In genomic region chr15:94230886-94231727, GRCh38 we compare ENCODE assay signal across 8 cellular contexts. TPM values are rescaled to one million over a fixed set of nuclear protein-coding genes. Genes with fewer than 3 reads are reported as not detected.
A peak's percentile ranks its signal among the peaks of the same experiment; 100 is the strongest.
DNase-seq lines count a peak whose midpoint lies in the region; ATAC-seq, FAIRE-seq and TF ChIP-seq lines count a peak whose summit lies in the region.

MCTP2 (plus strand) TSS chr15:94231561; CDS start chr15:94298266, 66,705 bp downstream.

- H3K27ac ChIP-seq in HepG2 (ENCODE audit: extremely low read length, insufficient read depth, low read length), result peak within 1 kb of the TSS; percentile 24

- H3K9me3 Mint-ChIP-seq in WTC11 (no peaks in the 10 kb centered on the region), chondrocyte (ENCODE audit: low read depth) (no peaks in the 10 kb centered on the region)

- H3K4me1 ChIP-seq in HepG2 (ENCODE audit: insufficient read depth, low read length), result peaks cover 6% of the 10 kb centered on the region; the same call in 1 of the 2 replicates

- peak within 1 kb of the TSS; percentile 39 for H3K27ac Mint-ChIP-seq in WTC11
- peak within 1 kb of the TSS; percentile 83 for H3K27ac Mint-ChIP-seq in chondrocyte (ENCODE audit: unreplicated experiment)

- TF ChIP-seq CTCF in GM12865 (IDR thresholded peaks at IDR 0.05; ENCODE audit: insufficient read depth, low read depth, low read length, missing control alignments) (no peak), WTC11 (IDR thresholded peaks at IDR 0.05) (no peak), chondrocyte (IDR thresholded peaks at IDR 0.05) (peak; percentile 54), HepG2 (CRISPR knock-in tag; IDR thresholded peaks at IDR 0.05) (peak; percentile 41)

- H3K9ac ChIP-seq in HepG2 (ENCODE audit: insufficient read depth, low read depth, low read length), result peak within 1 kb of the TSS; percentile 65

- no peaks in the 10 kb centered on the region; a peak in 1 of 5 replicates for H3K27me3 ChIP-seq in HepG2 (ENCODE audit: control insufficient read depth in 1 of 2, insufficient read depth in 2 of 2, low read length in 2 of 2)

- H3K36me3 ChIP-seq in HepG2 (replicated peaks in 1 of 2; ENCODE audit: control insufficient read depth in 1 of 2, insufficient read depth in 2 of 2, low read length in 2 of 2), result no peaks in the 10 kb centered on the region

- ATAC-seq in HG02623 (IDR thresholded peaks at IDR 0.05; ENCODE audit: unreplicated experiment) (peak; percentile 56), WTC11 (peak; percentile 89), HepG2 (peak; percentile 96)

- peaks cover 22% of the 10 kb centered on the region for H3K27me3 Mint-ChIP-seq in WTC11 (ENCODE audit: low read depth)
- H3K27me3 Mint-ChIP-seq in chondrocyte (ENCODE audit: low read depth), result peaks cover 4% of the 10 kb centered on the region

- no peak for TF ChIP-seq RAD21 in HepG2 (CRISPR knock-in tag; IDR thresholded peaks at IDR 0.05)

- H3K36me3 Mint-ChIP-seq in WTC11 (no peaks in the 10 kb centered on the region), chondrocyte (ENCODE audit: low read depth) (no peaks in the 10 kb centered on the region)

- H3K4me3 ChIP-seq in GM12865 (ENCODE audit: low read depth, low read length) (peak within 1 kb of the TSS; percentile 0), HepG2 (replicated peaks in 1 of 3; ENCODE audit: insufficient read depth in 1 of 3, low read depth in 2 of 3, low read length in 3 of 3) (peak within 1 kb of the TSS; percentile 68 to 74 (median 69))

- BruUV-seq in HepG2 (replicated peaks; lab: Mats Ljungman, UMichigan), result TSS peak; percentile 89

- DNase-seq in GM12865 (ENCODE audit: low read depth) (peak; percentile 40), NCI-H1417 (lab: John Stamatoyannopoulos, UW) (peak; percentile 50 to 97 (median 96)), WTC11 (ENCODE audit: low spot score) (peak; percentile 83), chondrocyte (ENCODE audit: low spot score) (peak; percentile 91), HepG2 (ENCODE audit: low spot score) (peak; percentile 62), medulla oblongata (ENCODE audit: extremely low spot score) (no peak)
- peak; percentile 63 for DNase-seq in stimulated activated CD8-positive, alpha-beta memory T cell treated with anti-CD3 and anti-CD28 coated beads, Interleukin-12 subunit alpha, Interleukin-12 subunit beta, amount 100 ng/mL, for 1 hour (ENCODE audit: low read depth)

- in situ Hi-C loops in HepG2 (cut with HindIII; ENCODE audit: extremely low pct_ligation_motif_present, low pct_unique_long_range_greater_than_20kb), result no loop called here

- no peaks in the 10 kb centered on the region for H3K9me3 ChIP-seq in HepG2 (ENCODE audit: low read length)

- TF ChIP-seq POLR2A in HepG2 (IDR thresholded peaks at IDR 0.05; ENCODE audit: insufficient read depth in 1 of 2, low read depth in 2 of 2, low read length in 2 of 2), result peak; percentile 17 to 52; a peak in 2 of 4 replicates

- intact Hi-C loops in HepG2 (cut with micrococcal nuclease; ENCODE audit: unreplicated experiment), result loop anchor here (2.0 kb wide), 3 partner anchors 24 to 92 kb away; no protein-coding TSS in a partner anchor

- peaks cover 6% of the 10 kb centered on the region for H3K79me2 ChIP-seq in HepG2 (ENCODE audit: insufficient read depth, low read length)

- FAIRE-seq in HepG2 (lab: Jason Lieb, UNC), result no peak

- H3K4me3 Mint-ChIP-seq in WTC11, result peak within 1 kb of the TSS; percentile 79
- H3K4me3 Mint-ChIP-seq in chondrocyte (ENCODE audit: unreplicated experiment), result peak within 1 kb of the TSS; percentile 82

- CTCF ChIA-PET in WTC11 (lab: Charles Lee), result interaction anchor here (0.5 to 3.4 kb wide), 8 partner anchors 16 to 111 kb away, joined by 3 to 14 read pairs (median 4); no protein-coding TSS in a partner anchor
- CTCF ChIA-PET in HepG2 (lab: Yijun Ruan, JAX; ENCODE audit: low intra/inter-chr PET ratio, low total read pairs), result no interaction called here

- peaks cover 50% of the 10 kb centered on the region for H3K4me1 Mint-ChIP-seq in WTC11
- H3K4me1 Mint-ChIP-seq in chondrocyte (ENCODE audit: low read depth), result peaks cover 34% of the 10 kb centered on the region

- POLR2A ChIA-PET in WTC11 (lab: Charles Lee) (interaction anchor here (0.6 to 1.0 kb wide), 2 partner anchors 94 to 633 kb away, joined by 3 read pairs; no protein-coding TSS in a partner anchor), HepG2 (lab: Yijun Ruan, JAX) (interaction anchor here (0.6 to 2.4 kb wide), 3 partner anchors 17 to 76 kb away, joined by 3 to 21 read pairs (median 9); no protein-coding TSS in a partner anchor)

- H2AFZ ChIP-seq in HepG2 (ENCODE audit: low read length), result no peak within 1 kb of the TSS

- no peaks in the 10 kb centered on the region for H4K20me1 ChIP-seq in HepG2 (ENCODE audit: insufficient read depth, low read length)

- WGBS in HepG2 (ENCODE audit: low lambda C conversion rate), result 14% methylated on average over 18 of the region's 66 CpGs

- peak within 1 kb of the TSS; percentile 73 for H3K4me2 ChIP-seq in HepG2 (ENCODE audit: low read depth, low read length)

- no peak for TF ChIP-seq EP300 in HepG2 (IDR thresholded peaks at IDR 0.05; ENCODE audit: low read depth in 2 of 2, low read length in 2 of 2)
- no peak for TF ChIP-seq EP300 in HepG2 (CRISPR knock-in tag; IDR thresholded peaks at IDR 0.05; ENCODE audit: borderline replicate concordance)

TF ChIP-seq in WTC11, 78 proteins besides CTCF, POLR2A, EP300 and RAD21 (continues in another document):
- peak; percentile 44; the same call in 1 of the 2 replicates for TF ChIP-seq FOXP1 (CRISPR knock-in tag; IDR thresholded peaks at IDR 0.05; ENCODE audit: borderline replicate concordance)
- no peak; the same call in 1 of the 2 replicates for TF ChIP-seq ETV6 (CRISPR knock-in tag; IDR thresholded peaks at IDR 0.05)
- no peak for TF ChIP-seq E2F1 (CRISPR knock-in tag; IDR thresholded peaks at IDR 0.05)
- TF ChIP-seq TEAD1 (CRISPR knock-in tag; IDR thresholded peaks at IDR 0.05), result no peak; the same call in none of the 2 replicates
- no peak for TF ChIP-seq TP53 (CRISPR knock-in tag; IDR thresholded peaks at IDR 0.05)
- no peak for TF ChIP-seq NR1H2 (CRISPR knock-in tag; IDR thresholded peaks at IDR 0.05)

TF ChIP-seq in HepG2, 621 proteins besides CTCF, POLR2A, EP300 and RAD21 (continues in another document):
- no peak for TF ChIP-seq MAFF (IDR thresholded peaks at IDR 0.05; ENCODE audit: low read depth, low read length)
- peak; percentile 48; the same call in 1 of the 2 replicates for TF ChIP-seq ZGPAT (CRISPR knock-in tag; IDR thresholded peaks at IDR 0.05)
- TF ChIP-seq PHF20 (CRISPR knock-in tag; IDR thresholded peaks at IDR 0.05), result no peak
- 0 out of 2 replicates have a peak, but pooled peaks have one; percentile 19 for TF ChIP-seq MEIS2 (CRISPR knock-in tag; IDR thresholded peaks at IDR 0.05)
- TF ChIP-seq ZKSCAN5 (CRISPR knock-in tag; IDR thresholded peaks at IDR 0.05), result no peak
- peak; percentile 73 for TF ChIP-seq RBFOX2 (IDR thresholded peaks at IDR 0.05; ENCODE audit: low read depth, low read length)
- TF ChIP-seq SAP130 (CRISPR knock-in tag; IDR thresholded peaks at IDR 0.05; ENCODE audit: low read depth), result 0 out of 2 replicates have a peak, but pooled peaks have one; percentile 28

RNA-seq across cellular contexts. Expression of gene MCTP2, which starts in this region (rescaled TPM):
- total RNA-seq in WTC11 (2021) (7.3 to 7.4 TPM (median 7.4 TPM) in 3 replicates), chondrocyte (3.6 to 4.5 TPM (median 4.0 TPM) in 3 replicates), HepG2 (2016; rRNA removed; fragmentation: Illumina TruSeq; extraction: Trizol) (2.7 and 5.1 TPM in 2 replicates)
- total RNA-seq in HepG2 (2016; cell fraction: cytosol; rRNA removed; fragmentation: Illumina TruSeq; extraction: Trizol; ENCODE audit: low read depth), result 16.9 and 19.1 TPM in 2 replicates
- total RNA-seq in HepG2 (2016; cell fraction: insoluble cytoplasmic fraction; rRNA removed; fragmentation: Illumina TruSeq; extraction: Trizol), result 3.2 and 5.9 TPM in 2 replicates
- total RNA-seq in HepG2 (2016; cell fraction: membrane; rRNA removed; fragmentation: Illumina TruSeq; extraction: Trizol), result 4.6 and 5.4 TPM in 2 replicates
- 13.1 and 13.3 TPM in 2 replicates for total RNA-seq in HepG2 (2016; cell fraction: nucleus; rRNA removed; fragmentation: Illumina TruSeq; extraction: Trizol)
- polyA plus RNA-seq in HepG2 (2011; rRNA removed), result 8.5 and 8.6 TPM in 2 replicates
- polyA plus RNA-seq in HepG2 (2011; cell fraction: cytosol; rRNA removed), result 6.4 and 7.5 TPM in 2 replicates
- polyA plus RNA-seq in HepG2 (2011; cell fraction: nucleus; rRNA removed), result 15.5 and 17.5 TPM in 2 replicates
- polyA plus RNA-seq in HepG2 (2012), result 2.3 and 2.5 TPM in 2 replicates
- 0.10 and 0.17 TPM in 2 replicates for polyA plus RNA-seq in HepG2 (2016; cell fraction: cytosol; fragmentation: Illumina TruSeq; extraction: Trizol; ENCODE audit: low read depth)
- polyA plus RNA-seq in HepG2 (2016; cell fraction: insoluble cytoplasmic fraction; fragmentation: Illumina TruSeq; extraction: Trizol; ENCODE audit: low read depth), result 2.3 and 2.5 TPM in 2 replicates
- polyA plus RNA-seq in HepG2 (2016; cell fraction: membrane; fragmentation: Illumina TruSeq; extraction: Trizol; ENCODE audit: low read depth), result 0.20 and 0.23 TPM in 2 replicates
- polyA plus RNA-seq in HepG2 (2016; cell fraction: nucleus; fragmentation: Illumina TruSeq; extraction: Trizol; ENCODE audit: insufficient read depth, low read depth), result 3.1 and 5.2 TPM in 2 replicates
- polyA minus RNA-seq in HepG2 (2011; rRNA and poly(A)+ RNA removed; ENCODE audit: low replicate concordance), result 12.2 and 23.0 TPM in 2 replicates
- 6.9 and 7.4 TPM in 2 replicates for polyA minus RNA-seq in HepG2 (2011; cell fraction: cytosol; rRNA and poly(A)+ RNA removed)
- 38.0 and 39.8 TPM in 2 replicates for polyA minus RNA-seq in HepG2 (2011; cell fraction: nucleus; rRNA and poly(A)+ RNA removed)

Comparison
In these comparisons a context has a peak if more than half of its experiments do, and no peak if none do; other contexts are left out.
1. CTCF ChIP-seq: peak in chondrocyte (single experiment) and HepG2 (single experiment); none in GM12865 (single experiment) and WTC11 (single experiment).
2. Peak in every context shown above with its lines, with median percentiles within 50 percentile points of each other: ATAC-seq.